8 cellular contexts compared by ENCODE assay signal in genomic region chr7:6729492-6730342, GRCh38. TPM values are rescaled to one million over a fixed set of nuclear protein-coding genes. Genes with fewer than 3 reads are reported as not detected.
DNase-seq lines count a peak whose midpoint lies in the region; ATAC-seq and TF ChIP-seq lines count a peak whose summit lies in the region.

No MANE protein-coding gene starts in this region.

- TF ChIP-seq CTCF in AG10803 (conservative IDR thresholded peaks at IDR 0.05; ENCODE audit: low read length): no peak
- no peak for TF ChIP-seq CTCF in choroid plexus epithelial cell (conservative IDR thresholded peaks at IDR 0.05; ENCODE audit: low read depth, low read length)

- DNase-seq in AG10803 (ENCODE audit: low read depth): peak; percentile 94
- peak; percentile 88 for DNase-seq in NCI-H460 (ENCODE audit: extremely low read depth, low read depth)
- DNase-seq in activated CD4-positive, alpha-beta T cell treated with anti-CD3 and anti-CD28 coated beads for 24 hours (ENCODE audit: low read depth in 2 of 2): peak; percentile 65 to 77
- peak; percentile 96 for DNase-seq in choroid plexus epithelial cell (ENCODE audit: low read depth)
- peak; percentile 94 for DNase-seq in kidney tubule cell (ENCODE audit: low spot score)
- peak; percentile 57 to 58 for DNase-seq in stimulated activated CD4-positive, alpha-beta T cell treated with anti-CD3 and anti-CD28 coated beads, Interleukin-1b, Interleukin-23, amount 100 ng/mL, for 1 hour (ENCODE audit: low read depth in 2 of 2)

- ATAC-seq in GM19025 (IDR thresholded peaks at IDR 0.05; ENCODE audit: low read depth, unreplicated experiment) (peak; percentile 92), HG03280 (IDR thresholded peaks at IDR 0.05; ENCODE audit: unreplicated experiment) (peak; percentile 91)

- H3K4me3 ChIP-seq in AG10803 (ENCODE audit: low read length) (peak overlapping the region; percentile 81), choroid plexus epithelial cell (ENCODE audit: low read depth, low read length) (peak overlapping the region; percentile 95)

RNA-seq across cellular contexts. Expression of gene ZNF12, which starts 23.0 kb away (rescaled TPM):
- total RNA-seq in NCI-H460 (2014; rRNA removed; shearing (Covaris generic)): 22.8 and 27.2 TPM in 2 replicates
- polyA plus RNA-seq in NCI-H460 (2014; cell fraction: nucleus; rRNA removed): 25.4 and 28.9 TPM in 2 replicates

RNA-seq across cellular contexts. Expression of gene RSPH10B2, which starts 24.2 kb away (rescaled TPM):
- 0.05 TPM in 1 of 2 replicates, not detected in the other for total RNA-seq in NCI-H460 (2014; rRNA removed; shearing (Covaris generic))
- not detected in 2 replicates for polyA plus RNA-seq in NCI-H460 (2014; cell fraction: nucleus; rRNA removed)

Comparison
In these comparisons a context has a peak if more than half of its experiments do, and no peak if none do; other contexts are left out.
1. Peak in every context shown above with its lines: DNase-seq, ATAC-seq and H3K4me3 ChIP-seq.